In genomic region chr10:129744896-129745750, GRCh38 we compare ENCODE assay signal across 15 cellular contexts.
DNase-seq lines count a peak whose midpoint lies in the region; ATAC-seq and TF ChIP-seq lines count a peak whose summit lies in the region.
"Had no signal": no experiment of that assay in that cellular context is flagged by ENCODE, and none has a peak within 500 bp of the region (broad histone marks: within the 10 kb centered on the region; RNA-seq: fewer than 3 reads in every experiment).

No MANE protein-coding gene starts in this region.

- no peak for TF ChIP-seq CTCF in WTC11 (IDR thresholded peaks at IDR 0.05)

- POLR2A ChIA-PET in WTC11 (lab: Charles Lee) = no interaction called here

- peak; percentile 16 for DNase-seq in activated effector memory CD4-positive, alpha-beta T cell treated with anti-CD3 and anti-CD28 coated beads, Interleukin-2, amount 50 U/mL, for 16 hours
- no peak for DNase-seq in activated effector memory CD4-positive, alpha-beta T cell treated with Interleukin-2 at 50 U/mL for 16 hours
- DNase-seq in WTC11 (ENCODE audit: low spot score) (peak; percentile 2), left lobe of liver (ENCODE audit: low spot score) (no peak), ureter (ENCODE audit: low spot score) (peak; percentile 27), NCI-H2196 (lab: John Stamatoyannopoulos, UW; ENCODE audit: unreplicated experiment) (no peak), NCI-H1436 treated with DMSO at 0.1 percent for 48 hours (lab: John Stamatoyannopoulos, UW) (no peak)
- DNase-seq: CD8-positive, alpha-beta memory T cell; NCI-H1105; NCI-H187; NCI-H226; NCI-H524 treated with DMSO at 0.1 percent for 48 hours; RPMI8226; SIG-M5 had no signal

- ATAC-seq in WTC11 (no peak), left lobe of liver (peak; percentile 64)
- ATAC-seq: K562 had no signal

- no peaks in the 10 kb centered on the region for H3K27me3 Mint-ChIP-seq in WTC11 (ENCODE audit: low read depth)

- 0 out of 2 replicates have a peak, but pooled peaks cover 2% of the 10 kb centered on the region for H3K4me1 Mint-ChIP-seq in WTC11
- H3K4me1 Mint-ChIP-seq: CD8-positive, alpha-beta memory T cell had no signal

- no peak overlapping the region for H3K27ac Mint-ChIP-seq in WTC11

- peaks cover 26% of the 10 kb centered on the region for H3K9me3 Mint-ChIP-seq in WTC11

- no peak overlapping the region for H3K4me3 Mint-ChIP-seq in WTC11

- CTCF ChIA-PET in WTC11 (lab: Charles Lee) = interaction anchor here (0.7 to 1.0 kb wide), 2 partner anchors 188 to 334 kb away, joined by 3 read pairs; no protein-coding TSS in a partner anchor

- H3K36me3 Mint-ChIP-seq in WTC11 = peaks cover 15% of the 10 kb centered on the region

TF ChIP-seq in WTC11, 78 proteins besides CTCF, POLR2A, EP300 and RAD21:
- TF ChIP-seq ELF4 (CRISPR knock-in tag; IDR thresholded peaks at IDR 0.05; ENCODE audit: low read depth) = no peak
- TF ChIP-seq MXD4 (CRISPR knock-in tag; IDR thresholded peaks at IDR 0.05; ENCODE audit: borderline replicate concordance) = no peak
- TF ChIP-seq SMAD4 (CRISPR knock-in tag; IDR thresholded peaks at IDR 0.05) = no peak
- TF ChIP-seq ZNF671 (CRISPR knock-in tag; IDR thresholded peaks at IDR 0.05) = no peak
- TF ChIP-seq ZNF317 (CRISPR knock-in tag; IDR thresholded peaks at IDR 0.05; ENCODE audit: borderline replicate concordance, low read depth) = no peak
- TF ChIP-seq, protein P1, sequence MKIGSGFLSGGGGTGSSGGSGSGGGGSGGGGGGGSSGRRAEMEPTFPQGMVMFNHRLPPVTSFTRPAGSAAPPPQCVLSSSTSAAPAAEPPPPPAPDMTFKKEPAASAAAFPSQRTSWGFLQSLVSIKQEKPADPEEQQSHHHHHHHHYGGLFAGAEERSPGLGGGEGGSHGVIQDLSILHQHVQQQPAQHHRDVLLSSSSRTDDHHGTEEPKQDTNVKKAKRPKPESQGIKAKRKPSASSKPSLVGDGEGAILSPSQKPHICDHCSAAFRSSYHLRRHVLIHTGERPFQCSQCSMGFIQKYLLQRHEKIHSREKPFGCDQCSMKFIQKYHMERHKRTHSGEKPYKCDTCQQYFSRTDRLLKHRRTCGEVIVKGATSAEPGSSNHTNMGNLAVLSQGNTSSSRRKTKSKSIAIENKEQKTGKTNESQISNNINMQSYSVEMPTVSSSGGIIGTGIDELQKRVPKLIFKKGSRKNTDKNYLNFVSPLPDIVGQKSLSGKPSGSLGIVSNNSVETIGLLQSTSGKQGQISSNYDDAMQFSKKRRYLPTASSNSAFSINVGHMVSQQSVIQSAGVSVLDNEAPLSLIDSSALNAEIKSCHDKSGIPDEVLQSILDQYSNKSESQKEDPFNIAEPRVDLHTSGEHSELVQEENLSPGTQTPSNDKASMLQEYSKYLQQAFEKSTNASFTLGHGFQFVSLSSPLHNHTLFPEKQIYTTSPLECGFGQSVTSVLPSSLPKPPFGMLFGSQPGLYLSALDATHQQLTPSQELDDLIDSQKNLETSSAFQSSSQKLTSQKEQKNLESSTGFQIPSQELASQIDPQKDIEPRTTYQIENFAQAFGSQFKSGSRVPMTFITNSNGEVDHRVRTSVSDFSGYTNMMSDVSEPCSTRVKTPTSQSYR (CRISPR knock-in tag; IDR thresholded peaks at IDR 0.05) = no peak
- TF ChIP-seq, protein P2, sequence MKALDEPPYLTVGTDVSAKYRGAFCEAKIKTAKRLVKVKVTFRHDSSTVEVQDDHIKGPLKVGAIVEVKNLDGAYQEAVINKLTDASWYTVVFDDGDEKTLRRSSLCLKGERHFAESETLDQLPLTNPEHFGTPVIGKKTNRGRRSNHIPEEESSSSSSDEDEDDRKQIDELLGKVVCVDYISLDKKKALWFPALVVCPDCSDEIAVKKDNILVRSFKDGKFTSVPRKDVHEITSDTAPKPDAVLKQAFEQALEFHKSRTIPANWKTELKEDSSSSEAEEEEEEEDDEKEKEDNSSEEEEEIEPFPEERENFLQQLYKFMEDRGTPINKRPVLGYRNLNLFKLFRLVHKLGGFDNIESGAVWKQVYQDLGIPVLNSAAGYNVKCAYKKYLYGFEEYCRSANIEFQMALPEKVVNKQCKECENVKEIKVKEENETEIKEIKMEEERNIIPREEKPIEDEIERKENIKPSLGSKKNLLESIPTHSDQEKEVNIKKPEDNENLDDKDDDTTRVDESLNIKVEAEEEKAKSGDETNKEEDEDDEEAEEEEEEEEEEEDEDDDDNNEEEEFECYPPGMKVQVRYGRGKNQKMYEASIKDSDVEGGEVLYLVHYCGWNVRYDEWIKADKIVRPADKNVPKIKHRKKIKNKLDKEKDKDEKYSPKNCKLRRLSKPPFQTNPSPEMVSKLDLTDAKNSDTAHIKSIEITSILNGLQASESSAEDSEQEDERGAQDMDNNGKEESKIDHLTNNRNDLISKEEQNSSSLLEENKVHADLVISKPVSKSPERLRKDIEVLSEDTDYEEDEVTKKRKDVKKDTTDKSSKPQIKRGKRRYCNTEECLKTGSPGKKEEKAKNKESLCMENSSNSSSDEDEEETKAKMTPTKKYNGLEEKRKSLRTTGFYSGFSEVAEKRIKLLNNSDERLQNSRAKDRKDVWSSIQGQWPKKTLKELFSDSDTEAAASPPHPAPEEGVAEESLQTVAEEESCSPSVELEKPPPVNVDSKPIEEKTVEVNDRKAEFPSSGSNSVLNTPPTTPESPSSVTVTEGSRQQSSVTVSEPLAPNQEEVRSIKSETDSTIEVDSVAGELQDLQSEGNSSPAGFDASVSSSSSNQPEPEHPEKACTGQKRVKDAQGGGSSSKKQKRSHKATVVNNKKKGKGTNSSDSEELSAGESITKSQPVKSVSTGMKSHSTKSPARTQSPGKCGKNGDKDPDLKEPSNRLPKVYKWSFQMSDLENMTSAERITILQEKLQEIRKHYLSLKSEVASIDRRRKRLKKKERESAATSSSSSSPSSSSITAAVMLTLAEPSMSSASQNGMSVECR (CRISPR knock-in tag; IDR thresholded peaks at IDR 0.05; ENCODE audit: borderline replicate concordance) = no peak
- no peak for TF ChIP-seq ATF6 (CRISPR knock-in tag; IDR thresholded peaks at IDR 0.05)
- TF ChIP-seq ZNF423 (CRISPR knock-in tag; IDR thresholded peaks at IDR 0.05) = no peak
- TF ChIP-seq KAT7 (CRISPR knock-in tag; IDR thresholded peaks at IDR 0.05; ENCODE audit: borderline replicate concordance) = no peak
- no peak for TF ChIP-seq FOXK1 (CRISPR knock-in tag; IDR thresholded peaks at IDR 0.05)
- no peak for TF ChIP-seq NR3C1 (CRISPR knock-in tag; conservative IDR thresholded peaks at IDR 0.05; ENCODE audit: low read depth)
- no peak for TF ChIP-seq EMX1 (CRISPR knock-in tag; IDR thresholded peaks at IDR 0.05)

Comparison
In these comparisons a context has a peak if more than half of its experiments do, and no peak if none do; other contexts are left out.
1. DNase-seq: peak in activated effector memory CD4-positive, alpha-beta T cell treated with anti-CD3 and anti-CD28 coated beads, Interleukin-2, amount 50 U/mL, for 16 hours (single experiment), WTC11 (single experiment) and ureter (single experiment); none in activated effector memory CD4-positive, alpha-beta T cell treated with Interleukin-2 at 50 U/mL for 16 hours (single experiment), left lobe of liver (single experiment), NCI-H2196 (single experiment) and NCI-H1436 treated with DMSO at 0.1 percent for 48 hours (single experiment).